2 cellular contexts compared by ENCODE assay signal in the genomic region with DNA sequence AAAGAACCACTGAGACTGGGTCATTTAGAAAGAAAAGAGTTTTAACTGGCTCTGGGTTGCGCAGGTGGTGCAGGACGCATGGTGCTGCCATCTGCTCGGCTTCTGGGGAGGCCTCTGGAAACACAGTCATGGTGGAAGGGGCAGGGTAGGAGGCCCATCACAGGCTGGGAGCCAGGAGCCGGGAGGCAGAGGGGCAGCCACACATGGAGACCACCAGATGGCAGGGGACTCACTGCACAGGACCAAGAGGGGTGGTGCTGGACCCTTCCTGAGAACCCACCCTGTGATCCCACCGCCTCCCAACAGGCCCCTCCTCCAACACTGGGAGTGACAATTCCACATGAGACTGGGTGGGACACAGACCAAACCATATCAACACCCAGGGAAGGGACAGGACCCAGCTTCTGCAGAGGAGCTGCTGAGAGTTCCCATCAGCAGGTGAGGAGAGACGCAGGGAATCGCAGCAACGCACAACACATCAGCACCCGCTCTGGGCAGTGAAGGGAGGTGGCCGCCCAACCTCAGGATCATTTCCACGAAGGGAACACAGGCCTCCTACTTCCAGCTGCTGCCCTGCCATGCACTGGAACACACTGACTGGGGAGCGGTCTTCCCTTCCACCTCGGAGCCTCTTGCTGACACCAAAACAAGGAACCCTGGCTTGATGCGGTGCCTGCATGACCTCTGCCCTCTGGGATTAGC.
TF ChIP-seq lines count a peak whose summit lies in the region.

No MANE protein-coding gene starts in this region.

TF ChIP-seq in SK-N-SH, 30 proteins besides CTCF, POLR2A, EP300 and RAD21:
- no peak for TF ChIP-seq USF1 (IDR thresholded peaks at IDR 0.05; ENCODE audit: borderline replicate concordance, low read depth)
- TF ChIP-seq USF2 (IDR thresholded peaks at IDR 0.05; ENCODE audit: borderline replicate concordance, low read depth, low read length) = no peak
- TF ChIP-seq FOXM1 (IDR thresholded peaks at IDR 0.05; ENCODE audit: low read depth) = no peak
- TF ChIP-seq RXRA (IDR thresholded peaks at IDR 0.05; ENCODE audit: borderline replicate concordance, low read depth) = no peak
- no peak for TF ChIP-seq SIN3A (IDR thresholded peaks at IDR 0.05; ENCODE audit: borderline replicate concordance, low read depth, low read length)
- no peak for TF ChIP-seq RCOR1 (IDR thresholded peaks at IDR 0.05; ENCODE audit: low read length)
- TF ChIP-seq EZH2phosphoT487 (IDR thresholded peaks at IDR 0.05; ENCODE audit: borderline replicate concordance, low read depth) = no peak
- TF ChIP-seq TEAD4 (IDR thresholded peaks at IDR 0.05; ENCODE audit: borderline replicate concordance, insufficient read depth) = no peak
- TF ChIP-seq NFIC (IDR thresholded peaks at IDR 0.05; ENCODE audit: borderline replicate concordance) = no peak

TF ChIP-seq in SK-N-SH treated with all-trans-retinoic acid at 6 μM for 48 hours, 23 proteins besides CTCF, POLR2A, EP300 and RAD21 (continued from another document):
- TF ChIP-seq CSRNP3 (CRISPR knock-in tag; IDR thresholded peaks at IDR 0.05) (no peak), ZC3H10 (CRISPR knock-in tag; IDR thresholded peaks at IDR 0.05) (no peak), ZNF565 (CRISPR knock-in tag; conservative IDR thresholded peaks at IDR 0.05; ENCODE audit: low read depth) (no peak), ESRRG (CRISPR knock-in tag; IDR thresholded peaks at IDR 0.05) (no peak), PPARA (CRISPR knock-in tag; IDR thresholded peaks at IDR 0.05; ENCODE audit: borderline replicate concordance) (no peak), GLIS3 (CRISPR knock-in tag; IDR thresholded peaks at IDR 0.05) (no peak), ZNF8 (CRISPR knock-in tag; IDR thresholded peaks at IDR 0.05) (no peak), ISL1 (CRISPR knock-in tag; IDR thresholded peaks at IDR 0.05) (no peak), BACH2 (CRISPR knock-in tag; IDR thresholded peaks at IDR 0.05; ENCODE audit: borderline replicate concordance) (no peak), ARNTL (CRISPR knock-in tag; IDR thresholded peaks at IDR 0.05; ENCODE audit: borderline replicate concordance, low read depth) (no peak), CSDC2 (CRISPR knock-in tag; IDR thresholded peaks at IDR 0.05) (no peak), ZNF70 (CRISPR knock-in tag; IDR thresholded peaks at IDR 0.05) (no peak), TOX (CRISPR knock-in tag; IDR thresholded peaks at IDR 0.05; ENCODE audit: borderline replicate concordance) (no peak), ZFP3 (CRISPR knock-in tag; IDR thresholded peaks at IDR 0.05) (no peak), OSR1 (CRISPR knock-in tag; IDR thresholded peaks at IDR 0.05) (no peak), SNAI2 (CRISPR knock-in tag; IDR thresholded peaks at IDR 0.05) (no peak)
- TF ChIP-seq, protein P1, sequence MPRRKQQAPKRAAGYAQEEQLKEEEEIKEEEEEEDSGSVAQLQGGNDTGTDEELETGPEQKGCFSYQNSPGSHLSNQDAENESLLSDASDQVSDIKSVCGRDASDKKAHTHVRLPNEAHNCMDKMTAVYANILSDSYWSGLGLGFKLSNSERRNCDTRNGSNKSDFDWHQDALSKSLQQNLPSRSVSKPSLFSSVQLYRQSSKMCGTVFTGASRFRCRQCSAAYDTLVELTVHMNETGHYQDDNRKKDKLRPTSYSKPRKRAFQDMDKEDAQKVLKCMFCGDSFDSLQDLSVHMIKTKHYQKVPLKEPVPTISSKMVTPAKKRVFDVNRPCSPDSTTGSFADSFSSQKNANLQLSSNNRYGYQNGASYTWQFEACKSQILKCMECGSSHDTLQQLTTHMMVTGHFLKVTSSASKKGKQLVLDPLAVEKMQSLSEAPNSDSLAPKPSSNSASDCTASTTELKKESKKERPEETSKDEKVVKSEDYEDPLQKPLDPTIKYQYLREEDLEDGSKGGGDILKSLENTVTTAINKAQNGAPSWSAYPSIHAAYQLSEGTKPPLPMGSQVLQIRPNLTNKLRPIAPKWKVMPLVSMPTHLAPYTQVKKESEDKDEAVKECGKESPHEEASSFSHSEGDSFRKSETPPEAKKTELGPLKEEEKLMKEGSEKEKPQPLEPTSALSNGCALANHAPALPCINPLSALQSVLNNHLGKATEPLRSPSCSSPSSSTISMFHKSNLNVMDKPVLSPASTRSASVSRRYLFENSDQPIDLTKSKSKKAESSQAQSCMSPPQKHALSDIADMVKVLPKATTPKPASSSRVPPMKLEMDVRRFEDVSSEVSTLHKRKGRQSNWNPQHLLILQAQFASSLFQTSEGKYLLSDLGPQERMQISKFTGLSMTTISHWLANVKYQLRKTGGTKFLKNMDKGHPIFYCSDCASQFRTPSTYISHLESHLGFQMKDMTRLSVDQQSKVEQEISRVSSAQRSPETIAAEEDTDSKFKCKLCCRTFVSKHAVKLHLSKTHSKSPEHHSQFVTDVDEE (CRISPR knock-in tag; IDR thresholded peaks at IDR 0.05) = no peak
